In the genomic region with DNA sequence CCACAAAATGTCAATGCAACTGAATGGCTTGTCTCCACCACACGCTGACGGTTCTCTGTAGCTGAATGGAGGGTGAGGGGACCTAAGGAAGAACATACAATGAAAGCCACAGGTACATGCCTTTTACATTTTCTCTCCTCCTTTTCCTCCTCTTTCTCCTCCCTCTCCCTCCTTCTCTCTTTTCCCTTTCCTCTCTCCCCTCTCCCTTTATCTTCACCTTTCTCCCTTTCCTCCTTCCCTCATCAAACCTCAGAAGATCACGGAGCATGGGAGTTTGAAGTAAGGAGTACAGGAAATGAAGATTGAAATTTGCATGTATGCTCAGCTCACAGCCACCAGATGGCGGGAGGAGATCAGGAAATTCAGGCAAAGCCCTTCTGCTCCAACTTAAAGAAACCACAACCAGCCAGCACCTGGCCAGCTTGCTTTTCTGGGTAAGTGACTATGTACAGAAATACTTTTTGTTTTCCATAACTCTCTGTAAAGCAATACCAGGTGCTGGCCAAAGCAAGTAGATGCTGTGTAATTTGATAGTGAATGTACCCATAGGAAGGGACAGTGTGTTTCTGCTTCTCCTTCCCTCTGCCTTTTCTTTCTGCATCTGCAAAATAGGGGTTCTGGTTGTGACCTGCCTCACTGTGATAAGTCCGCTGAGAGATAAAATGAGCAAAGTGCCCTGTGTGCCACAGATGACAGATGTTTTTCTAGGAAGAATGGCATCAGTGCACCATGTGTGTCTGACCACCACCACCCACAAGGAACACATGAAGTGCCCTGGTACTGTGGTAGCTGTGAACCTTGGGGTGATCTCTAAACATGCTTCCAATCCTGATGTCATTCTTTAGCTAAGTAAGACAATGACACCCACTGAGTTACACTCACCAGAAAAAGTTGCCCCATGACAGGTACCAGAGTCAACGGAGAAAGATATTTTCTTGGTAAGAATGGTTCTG, we compare ENCODE assay signal across 1 cellular context.
A peak's percentile ranks its signal among the peaks of the same experiment; 100 is the strongest.
TF ChIP-seq lines count a peak whose summit lies in the region.

No MANE protein-coding gene starts in this region.

TF ChIP-seq in HEK293, 187 proteins besides CTCF, POLR2A, EP300 and RAD21 (continued from another document and continues in another):
- TF ChIP-seq ZNF302 (tag by site-specific recombination; IDR thresholded peaks at IDR 0.05; ENCODE audit: low read depth), result no peak
- no peak for TF ChIP-seq ZNF768 (tag by site-specific recombination; IDR thresholded peaks at IDR 0.05)
- TF ChIP-seq ZNF629 (tag by site-specific recombination; IDR thresholded peaks at IDR 0.05), result 0 out of 2 replicates have a peak, but pooled peaks have one; percentile 28
- TF ChIP-seq SP3 (tag by site-specific recombination; IDR thresholded peaks at IDR 0.05), result no peak; the same call in 1 of the 2 replicates
- no peak for TF ChIP-seq ZNF600 (tag by site-specific recombination; IDR thresholded peaks at IDR 0.05)
- peak; percentile 99 for TF ChIP-seq ZBTB17 (tag by site-specific recombination; IDR thresholded peaks at IDR 0.05)
- TF ChIP-seq, protein P1, sequence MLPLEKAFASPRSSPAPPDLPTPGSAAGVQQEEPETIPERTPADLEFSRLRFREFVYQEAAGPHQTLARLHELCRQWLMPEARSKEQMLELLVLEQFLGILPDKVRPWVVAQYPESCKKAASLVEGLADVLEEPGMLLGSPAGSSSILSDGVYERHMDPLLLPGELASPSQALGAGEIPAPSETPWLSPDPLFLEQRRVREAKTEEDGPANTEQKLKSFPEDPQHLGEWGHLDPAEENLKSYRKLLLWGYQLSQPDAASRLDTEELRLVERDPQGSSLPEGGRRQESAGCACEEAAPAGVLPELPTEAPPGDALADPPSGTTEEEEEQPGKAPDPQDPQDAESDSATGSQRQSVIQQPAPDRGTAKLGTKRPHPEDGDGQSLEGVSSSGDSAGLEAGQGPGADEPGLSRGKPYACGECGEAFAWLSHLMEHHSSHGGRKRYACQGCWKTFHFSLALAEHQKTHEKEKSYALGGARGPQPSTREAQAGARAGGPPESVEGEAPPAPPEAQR (tag by site-specific recombination; IDR thresholded peaks at IDR 0.05), result no peak
- peak; percentile 40; the same call in 1 of the 2 replicates for TF ChIP-seq ZEB2 (tag by site-specific recombination; IDR thresholded peaks at IDR 0.05)
- TF ChIP-seq ZNF24 (tag by site-specific recombination; IDR thresholded peaks at IDR 0.05), result no peak
- no peak for TF ChIP-seq ZNF121 (tag by site-specific recombination; IDR thresholded peaks at IDR 0.05)
- TF ChIP-seq ZNF521 (tag by site-specific recombination; IDR thresholded peaks at IDR 0.05), result no peak
- peak; percentile 12; the same call in 1 of the 2 replicates for TF ChIP-seq ZXDB (tag by site-specific recombination; IDR thresholded peaks at IDR 0.05)
- TF ChIP-seq ZFHX2 (tag by site-specific recombination; conservative IDR thresholded peaks at IDR 0.05), result no peak
- TF ChIP-seq ZNF654 (tag by site-specific recombination; IDR thresholded peaks at IDR 0.05; ENCODE audit: low read depth), result peak; percentile 98
- no peak for TF ChIP-seq ZNF211 (tag by site-specific recombination; IDR thresholded peaks at IDR 0.05; ENCODE audit: low read depth)
- no peak for TF ChIP-seq GLIS1 (tag by site-specific recombination; IDR thresholded peaks at IDR 0.05)
- no peak for TF ChIP-seq ZNF274 (IDR thresholded peaks at IDR 0.05; ENCODE audit: low read length)
- no peak for TF ChIP-seq ZNF274 (tag by site-specific recombination; IDR thresholded peaks at IDR 0.05; ENCODE audit: borderline replicate concordance)
- no peak for TF ChIP-seq KLF16 (tag by site-specific recombination; IDR thresholded peaks at IDR 0.05)
- TF ChIP-seq ZNF184 (tag by site-specific recombination; IDR thresholded peaks at IDR 0.05), result no peak
- no peak for TF ChIP-seq ZNF202 (tag by site-specific recombination; IDR thresholded peaks at IDR 0.05; ENCODE audit: borderline replicate concordance)
- no peak for TF ChIP-seq ZNF514 (tag by site-specific recombination; IDR thresholded peaks at IDR 0.05)
- no peak for TF ChIP-seq ZNF677 (tag by site-specific recombination; IDR thresholded peaks at IDR 0.05)
- TF ChIP-seq, protein P2, sequence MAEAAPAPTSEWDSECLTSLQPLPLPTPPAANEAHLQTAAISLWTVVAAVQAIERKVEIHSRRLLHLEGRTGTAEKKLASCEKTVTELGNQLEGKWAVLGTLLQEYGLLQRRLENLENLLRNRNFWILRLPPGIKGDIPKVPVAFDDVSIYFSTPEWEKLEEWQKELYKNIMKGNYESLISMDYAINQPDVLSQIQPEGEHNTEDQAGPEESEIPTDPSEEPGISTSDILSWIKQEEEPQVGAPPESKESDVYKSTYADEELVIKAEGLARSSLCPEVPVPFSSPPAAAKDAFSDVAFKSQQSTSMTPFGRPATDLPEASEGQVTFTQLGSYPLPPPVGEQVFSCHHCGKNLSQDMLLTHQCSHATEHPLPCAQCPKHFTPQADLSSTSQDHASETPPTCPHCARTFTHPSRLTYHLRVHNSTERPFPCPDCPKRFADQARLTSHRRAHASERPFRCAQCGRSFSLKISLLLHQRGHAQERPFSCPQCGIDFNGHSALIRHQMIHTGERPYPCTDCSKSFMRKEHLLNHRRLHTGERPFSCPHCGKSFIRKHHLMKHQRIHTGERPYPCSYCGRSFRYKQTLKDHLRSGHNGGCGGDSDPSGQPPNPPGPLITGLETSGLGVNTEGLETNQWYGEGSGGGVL (tag by site-specific recombination; IDR thresholded peaks at IDR 0.05), result no peak
- TF ChIP-seq PRDM1 (tag by site-specific recombination; IDR thresholded peaks at IDR 0.05), result peak; percentile 99
- no peak for TF ChIP-seq SALL2 (tag by site-specific recombination; IDR thresholded peaks at IDR 0.05; ENCODE audit: borderline replicate concordance)
- TF ChIP-seq ZSCAN16 (tag by site-specific recombination; IDR thresholded peaks at IDR 0.05), result no peak
- TF ChIP-seq, protein P3, sequence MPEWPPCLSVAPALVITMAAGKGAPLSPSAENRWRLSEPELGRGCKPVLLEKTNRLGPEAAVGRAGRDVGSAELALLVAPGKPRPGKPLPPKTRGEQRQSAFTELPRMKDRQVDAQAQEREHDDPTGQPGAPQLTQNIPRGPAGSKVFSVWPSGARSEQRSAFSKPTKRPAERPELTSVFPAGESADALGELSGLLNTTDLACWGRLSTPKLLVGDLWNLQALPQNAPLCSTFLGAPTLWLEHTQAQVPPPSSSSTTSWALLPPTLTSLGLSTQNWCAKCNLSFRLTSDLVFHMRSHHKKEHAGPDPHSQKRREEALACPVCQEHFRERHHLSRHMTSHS (tag by site-specific recombination; IDR thresholded peaks at IDR 0.05), result no peak
- no peak for TF ChIP-seq ZNF239 (tag by site-specific recombination; IDR thresholded peaks at IDR 0.05)
- TF ChIP-seq ZNF366 (tag by site-specific recombination; conservative IDR thresholded peaks at IDR 0.05), result peak; percentile 90
- no peak for TF ChIP-seq REPIN1 (tag by site-specific recombination; IDR thresholded peaks at IDR 0.05; ENCODE audit: low read depth)
- TF ChIP-seq, protein P4, sequence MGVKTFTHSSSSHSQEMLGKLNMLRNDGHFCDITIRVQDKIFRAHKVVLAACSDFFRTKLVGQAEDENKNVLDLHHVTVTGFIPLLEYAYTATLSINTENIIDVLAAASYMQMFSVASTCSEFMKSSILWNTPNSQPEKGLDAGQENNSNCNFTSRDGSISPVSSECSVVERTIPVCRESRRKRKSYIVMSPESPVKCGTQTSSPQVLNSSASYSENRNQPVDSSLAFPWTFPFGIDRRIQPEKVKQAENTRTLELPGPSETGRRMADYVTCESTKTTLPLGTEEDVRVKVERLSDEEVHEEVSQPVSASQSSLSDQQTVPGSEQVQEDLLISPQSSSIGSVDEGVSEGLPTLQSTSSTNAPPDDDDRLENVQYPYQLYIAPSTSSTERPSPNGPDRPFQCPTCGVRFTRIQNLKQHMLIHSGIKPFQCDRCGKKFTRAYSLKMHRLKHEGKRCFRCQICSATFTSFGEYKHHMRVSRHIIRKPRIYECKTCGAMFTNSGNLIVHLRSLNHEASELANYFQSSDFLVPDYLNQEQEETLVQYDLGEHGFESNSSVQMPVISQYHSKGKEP (tag by site-specific recombination; IDR thresholded peaks at IDR 0.05), result no peak
- TF ChIP-seq ZNF354C (tag by site-specific recombination; IDR thresholded peaks at IDR 0.05; ENCODE audit: borderline replicate concordance, low read depth), result no peak
- TF ChIP-seq ZNF792 (tag by site-specific recombination; IDR thresholded peaks at IDR 0.05), result no peak
- no peak for TF ChIP-seq ZNF169 (tag by site-specific recombination; IDR thresholded peaks at IDR 0.05)
- no peak for TF ChIP-seq TRIM28 (IDR thresholded peaks at IDR 0.05; ENCODE audit: borderline replicate concordance, low read length)
- no peak for TF ChIP-seq ZNF76 (tag by site-specific recombination; IDR thresholded peaks at IDR 0.05; ENCODE audit: borderline replicate concordance, low read depth)
- TF ChIP-seq MEIS1 (CRISPR knock-in tag; IDR thresholded peaks at IDR 0.05; ENCODE audit: borderline replicate concordance), result no peak
- TF ChIP-seq ZNF157 (tag by site-specific recombination; IDR thresholded peaks at IDR 0.05), result no peak
- no peak for TF ChIP-seq ZNF138 (tag by site-specific recombination; IDR thresholded peaks at IDR 0.05; ENCODE audit: borderline replicate concordance)
- TF ChIP-seq ZNF175 (tag by site-specific recombination; IDR thresholded peaks at IDR 0.05), result no peak
- no peak for TF ChIP-seq ZNF549 (tag by site-specific recombination; IDR thresholded peaks at IDR 0.05)
- TF ChIP-seq, protein P5, sequence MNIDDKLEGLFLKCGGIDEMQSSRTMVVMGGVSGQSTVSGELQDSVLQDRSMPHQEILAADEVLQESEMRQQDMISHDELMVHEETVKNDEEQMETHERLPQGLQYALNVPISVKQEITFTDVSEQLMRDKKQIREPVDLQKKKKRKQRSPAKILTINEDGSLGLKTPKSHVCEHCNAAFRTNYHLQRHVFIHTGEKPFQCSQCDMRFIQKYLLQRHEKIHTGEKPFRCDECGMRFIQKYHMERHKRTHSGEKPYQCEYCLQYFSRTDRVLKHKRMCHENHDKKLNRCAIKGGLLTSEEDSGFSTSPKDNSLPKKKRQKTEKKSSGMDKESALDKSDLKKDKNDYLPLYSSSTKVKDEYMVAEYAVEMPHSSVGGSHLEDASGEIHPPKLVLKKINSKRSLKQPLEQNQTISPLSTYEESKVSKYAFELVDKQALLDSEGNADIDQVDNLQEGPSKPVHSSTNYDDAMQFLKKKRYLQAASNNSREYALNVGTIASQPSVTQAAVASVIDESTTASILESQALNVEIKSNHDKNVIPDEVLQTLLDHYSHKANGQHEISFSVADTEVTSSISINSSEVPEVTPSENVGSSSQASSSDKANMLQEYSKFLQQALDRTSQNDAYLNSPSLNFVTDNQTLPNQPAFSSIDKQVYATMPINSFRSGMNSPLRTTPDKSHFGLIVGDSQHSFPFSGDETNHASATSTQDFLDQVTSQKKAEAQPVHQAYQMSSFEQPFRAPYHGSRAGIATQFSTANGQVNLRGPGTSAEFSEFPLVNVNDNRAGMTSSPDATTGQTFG (tag by site-specific recombination; IDR thresholded peaks at IDR 0.05; ENCODE audit: borderline replicate concordance), result no peak
- no peak for TF ChIP-seq ZNF571 (tag by site-specific recombination; IDR thresholded peaks at IDR 0.05)
- no peak for TF ChIP-seq ZNF16 (tag by site-specific recombination; IDR thresholded peaks at IDR 0.05; ENCODE audit: low read depth)
- TF ChIP-seq ZBTB21 (tag by site-specific recombination; IDR thresholded peaks at IDR 0.05), result peak; percentile 51; the same call in 1 of the 2 replicates
- 0 out of 2 replicates have a peak, but pooled peaks have one; percentile 33 for TF ChIP-seq ZFP37 (tag by site-specific recombination; IDR thresholded peaks at IDR 0.05)
- TF ChIP-seq, protein P6, sequence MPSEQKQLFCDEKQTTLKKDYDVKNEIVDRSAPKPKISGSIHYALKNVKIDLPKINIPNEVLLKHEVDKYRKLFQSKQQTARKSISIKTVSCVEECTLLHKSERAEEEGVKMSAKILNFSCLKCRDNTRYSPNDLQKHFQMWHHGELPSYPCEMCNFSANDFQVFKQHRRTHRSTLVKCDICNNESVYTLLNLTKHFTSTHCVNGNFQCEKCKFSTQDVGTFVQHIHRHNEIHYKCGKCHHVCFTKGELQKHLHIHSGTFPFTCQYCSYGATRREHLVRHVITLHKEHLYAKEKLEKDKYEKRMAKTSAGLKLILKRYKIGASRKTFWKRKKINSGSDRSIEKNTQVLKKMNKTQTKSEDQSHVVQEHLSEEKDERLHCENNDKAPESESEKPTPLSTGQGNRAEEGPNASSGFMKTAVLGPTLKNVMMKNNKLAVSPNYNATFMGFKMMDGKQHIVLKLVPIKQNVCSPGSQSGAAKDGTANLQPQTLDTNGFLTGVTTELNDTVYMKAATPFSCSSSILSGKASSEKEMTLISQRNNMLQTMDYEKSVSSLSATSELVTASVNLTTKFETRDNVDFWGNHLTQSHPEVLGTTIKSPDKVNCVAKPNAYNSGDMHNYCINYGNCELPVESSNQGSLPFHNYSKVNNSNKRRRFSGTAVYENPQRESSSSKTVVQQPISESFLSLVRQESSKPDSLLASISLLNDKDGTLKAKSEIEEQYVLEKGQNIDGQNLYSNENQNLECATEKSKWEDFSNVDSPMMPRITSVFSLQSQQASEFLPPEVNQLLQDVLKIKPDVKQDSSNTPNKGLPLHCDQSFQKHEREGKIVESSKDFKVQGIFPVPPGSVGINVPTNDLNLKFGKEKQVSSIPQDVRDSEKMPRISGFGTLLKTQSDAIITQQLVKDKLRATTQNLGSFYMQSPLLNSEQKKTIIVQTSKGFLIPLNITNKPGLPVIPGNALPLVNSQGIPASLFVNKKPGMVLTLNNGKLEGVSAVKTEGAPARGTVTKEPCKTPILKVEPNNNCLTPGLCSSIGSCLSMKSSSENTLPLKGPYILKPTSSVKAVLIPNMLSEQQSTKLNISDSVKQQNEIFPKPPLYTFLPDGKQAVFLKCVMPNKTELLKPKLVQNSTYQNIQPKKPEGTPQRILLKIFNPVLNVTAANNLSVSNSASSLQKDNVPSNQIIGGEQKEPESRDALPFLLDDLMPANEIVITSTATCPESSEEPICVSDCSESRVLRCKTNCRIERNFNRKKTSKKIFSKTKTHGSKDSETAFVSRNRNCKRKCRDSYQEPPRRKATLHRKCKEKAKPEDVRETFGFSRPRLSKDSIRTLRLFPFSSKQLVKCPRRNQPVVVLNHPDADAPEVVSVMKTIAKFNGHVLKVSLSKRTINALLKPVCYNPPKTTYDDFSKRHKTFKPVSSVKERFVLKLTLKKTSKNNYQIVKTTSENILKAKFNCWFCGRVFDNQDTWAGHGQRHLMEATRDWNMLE (tag by site-specific recombination; conservative IDR thresholded peaks at IDR 0.05; ENCODE audit: low read depth), result no peak
